ENCODE assay signal across 1 cellular context in genomic region chr3:168095611-168096209, GRCh38.
TF ChIP-seq lines count a peak whose summit lies in the region.

GOLIM4 (minus strand) TSS chr3:168095924; CDS start chr3:168095285, 639 bp downstream.

TF ChIP-seq in HepG2, 621 proteins besides CTCF, POLR2A, EP300 and RAD21 (continued from another document and continues in another):
- TF ChIP-seq DMTF1 (CRISPR knock-in tag; IDR thresholded peaks at IDR 0.05) (no peak), ZXDC (CRISPR knock-in tag; IDR thresholded peaks at IDR 0.05) (no peak), HOXA3 (CRISPR knock-in tag; IDR thresholded peaks at IDR 0.05) (peak; percentile 65; the same call in 1 of the 2 replicates), YY1 (IDR thresholded peaks at IDR 0.05; ENCODE audit: insufficient read depth, insufficient replicate concordance, low read depth, low read length) (peak; percentile 25), ZFAT (CRISPR knock-in tag; conservative IDR thresholded peaks at IDR 0.05) (no peak), ZNF629 (CRISPR knock-in tag; conservative IDR thresholded peaks at IDR 0.05) (no peak), RFXAP (CRISPR knock-in tag; IDR thresholded peaks at IDR 0.05; ENCODE audit: borderline replicate concordance) (peak; percentile 54; the same call in 1 of the 2 replicates), KLF6 (CRISPR knock-in tag; IDR thresholded peaks at IDR 0.05) (no peak), ARNT2 (CRISPR knock-in tag; IDR thresholded peaks at IDR 0.05; ENCODE audit: low read depth) (peak; percentile 80; the same call in 1 of the 2 replicates), HHEX (CRISPR knock-in tag; IDR thresholded peaks at IDR 0.05) (no peak), TBP (CRISPR knock-in tag; IDR thresholded peaks at IDR 0.05) (no peak), ZNF274 (CRISPR knock-in tag; IDR thresholded peaks at IDR 0.05) (peak; percentile 69; the same call in 1 of the 2 replicates), NR0B2 (CRISPR knock-in tag; IDR thresholded peaks at IDR 0.05) (peak; percentile 70), NR2F2 (IDR thresholded peaks at IDR 0.05; ENCODE audit: borderline replicate concordance, low read depth) (no peak), ZBTB33 (CRISPR knock-in tag; IDR thresholded peaks at IDR 0.05) (no peak), NRL (CRISPR knock-in tag; IDR thresholded peaks at IDR 0.05; ENCODE audit: borderline replicate concordance) (no peak; the same call in none of the 2 replicates), MTERF4 (CRISPR knock-in tag; IDR thresholded peaks at IDR 0.05) (peak; percentile 90; the same call in 1 of the 2 replicates), THAP9 (CRISPR knock-in tag; IDR thresholded peaks at IDR 0.05; ENCODE audit: borderline replicate concordance) (0 out of 2 replicates have a peak, but pooled peaks have one; percentile 84), FOXP1 (IDR thresholded peaks at IDR 0.05) (no peak), FOXP1 (CRISPR knock-in tag; IDR thresholded peaks at IDR 0.05) (no peak), ZNF510 (CRISPR knock-in tag; IDR thresholded peaks at IDR 0.05; ENCODE audit: low read depth) (no peak; the same call in 1 of the 2 replicates), ZNF256 (CRISPR knock-in tag; conservative IDR thresholded peaks at IDR 0.05) (no peak), ZNF546 (CRISPR knock-in tag; conservative IDR thresholded peaks at IDR 0.05) (peak; percentile 94; the same call in 1 of the 2 replicates), HNRNPLL (IDR thresholded peaks at IDR 0.05; ENCODE audit: low read depth, low read length, poor library complexity, severe bottlenecking) (peak; percentile 73), UBTF (CRISPR knock-in tag; IDR thresholded peaks at IDR 0.05) (peak; percentile 47; the same call in 1 of the 2 replicates), ZNF263 (CRISPR knock-in tag; IDR thresholded peaks at IDR 0.05) (no peak), LCORL (IDR thresholded peaks at IDR 0.05) (no peak; the same call in 1 of the 2 replicates), LCORL (CRISPR knock-in tag; IDR thresholded peaks at IDR 0.05) (peak; percentile 93), PHF21A (CRISPR knock-in tag; IDR thresholded peaks at IDR 0.05) (no peak), FOXA1 (IDR thresholded peaks at IDR 0.05) (no peak), FOXA1 (CRISPR knock-in tag; IDR thresholded peaks at IDR 0.05) (peak; percentile 40; the same call in 1 of the 2 replicates), HNRNPK (IDR thresholded peaks at IDR 0.05; ENCODE audit: low read depth, low read length, poor library complexity, severe bottlenecking) (peak; percentile 79), BRCA1 (CRISPR knock-in tag; IDR thresholded peaks at IDR 0.05) (no peak), REL (CRISPR knock-in tag; conservative IDR thresholded peaks at IDR 0.05) (peak; percentile 96), NFKB2 (CRISPR knock-in tag; IDR thresholded peaks at IDR 0.05; ENCODE audit: borderline replicate concordance) (peak; percentile 67; the same call in 1 of the 2 replicates), SRSF9 (IDR thresholded peaks at IDR 0.05; ENCODE audit: borderline replicate concordance, insufficient read depth, low read depth, low read length, poor library complexity, severe bottlenecking) (no peak), PATZ1 (CRISPR knock-in tag; IDR thresholded peaks at IDR 0.05) (peak; percentile 79), LRRFIP1 (CRISPR knock-in tag; conservative IDR thresholded peaks at IDR 0.05) (no peak), MZF1 (CRISPR knock-in tag; IDR thresholded peaks at IDR 0.05; ENCODE audit: borderline replicate concordance) (no peak), JUNB (CRISPR knock-in tag; IDR thresholded peaks at IDR 0.05; ENCODE audit: borderline replicate concordance) (0 out of 2 replicates have a peak, but pooled peaks have one; percentile 78), ZNF703 (CRISPR knock-in tag; IDR thresholded peaks at IDR 0.05; ENCODE audit: borderline replicate concordance) (peak; percentile 30; the same call in 1 of the 2 replicates), KAT7 (CRISPR knock-in tag; IDR thresholded peaks at IDR 0.05; ENCODE audit: borderline replicate concordance) (no peak), KLF11 (CRISPR knock-in tag; IDR thresholded peaks at IDR 0.05) (0 out of 2 replicates have a peak, but pooled peaks have one; percentile 54), ZNF589 (CRISPR knock-in tag; conservative IDR thresholded peaks at IDR 0.05) (peak; percentile 93), RARG (CRISPR knock-in tag; IDR thresholded peaks at IDR 0.05; ENCODE audit: low read depth) (no peak), DNMT1 (CRISPR knock-in tag; IDR thresholded peaks at IDR 0.05) (no peak)
